1 cellular context compared by ENCODE assay signal in the genomic region with DNA sequence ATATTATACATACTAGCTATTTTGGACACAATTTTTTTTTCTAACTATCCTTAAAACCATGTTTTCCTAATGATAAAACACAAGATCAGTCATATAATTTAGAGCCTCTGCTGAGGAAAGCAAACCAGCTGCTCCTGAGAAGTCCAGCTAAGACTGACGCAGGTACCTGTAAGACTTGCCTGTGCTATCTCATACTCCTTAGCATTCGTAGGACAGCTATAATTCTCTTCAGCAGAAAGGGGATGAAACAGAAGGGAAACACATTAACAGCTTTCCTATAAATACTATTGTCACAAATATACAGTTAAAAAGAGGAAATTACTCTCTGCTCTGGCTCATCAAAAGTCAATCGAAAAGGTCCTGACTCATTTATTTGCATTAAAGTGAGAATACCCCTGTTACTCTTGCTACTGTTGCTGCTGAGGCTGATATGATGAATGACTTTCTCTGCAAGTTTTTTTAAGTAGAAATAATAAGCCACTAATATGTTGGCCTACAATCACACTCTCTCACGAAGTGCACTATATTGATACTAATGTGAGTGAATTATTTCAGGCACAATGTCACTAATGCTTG.
TF ChIP-seq lines count a peak whose summit lies in the region.

No MANE protein-coding gene starts in this region.

TF ChIP-seq in GM23338, 12 proteins besides CTCF, POLR2A, EP300 and RAD21 (continued from another document):
- TF ChIP-seq, protein P1, sequence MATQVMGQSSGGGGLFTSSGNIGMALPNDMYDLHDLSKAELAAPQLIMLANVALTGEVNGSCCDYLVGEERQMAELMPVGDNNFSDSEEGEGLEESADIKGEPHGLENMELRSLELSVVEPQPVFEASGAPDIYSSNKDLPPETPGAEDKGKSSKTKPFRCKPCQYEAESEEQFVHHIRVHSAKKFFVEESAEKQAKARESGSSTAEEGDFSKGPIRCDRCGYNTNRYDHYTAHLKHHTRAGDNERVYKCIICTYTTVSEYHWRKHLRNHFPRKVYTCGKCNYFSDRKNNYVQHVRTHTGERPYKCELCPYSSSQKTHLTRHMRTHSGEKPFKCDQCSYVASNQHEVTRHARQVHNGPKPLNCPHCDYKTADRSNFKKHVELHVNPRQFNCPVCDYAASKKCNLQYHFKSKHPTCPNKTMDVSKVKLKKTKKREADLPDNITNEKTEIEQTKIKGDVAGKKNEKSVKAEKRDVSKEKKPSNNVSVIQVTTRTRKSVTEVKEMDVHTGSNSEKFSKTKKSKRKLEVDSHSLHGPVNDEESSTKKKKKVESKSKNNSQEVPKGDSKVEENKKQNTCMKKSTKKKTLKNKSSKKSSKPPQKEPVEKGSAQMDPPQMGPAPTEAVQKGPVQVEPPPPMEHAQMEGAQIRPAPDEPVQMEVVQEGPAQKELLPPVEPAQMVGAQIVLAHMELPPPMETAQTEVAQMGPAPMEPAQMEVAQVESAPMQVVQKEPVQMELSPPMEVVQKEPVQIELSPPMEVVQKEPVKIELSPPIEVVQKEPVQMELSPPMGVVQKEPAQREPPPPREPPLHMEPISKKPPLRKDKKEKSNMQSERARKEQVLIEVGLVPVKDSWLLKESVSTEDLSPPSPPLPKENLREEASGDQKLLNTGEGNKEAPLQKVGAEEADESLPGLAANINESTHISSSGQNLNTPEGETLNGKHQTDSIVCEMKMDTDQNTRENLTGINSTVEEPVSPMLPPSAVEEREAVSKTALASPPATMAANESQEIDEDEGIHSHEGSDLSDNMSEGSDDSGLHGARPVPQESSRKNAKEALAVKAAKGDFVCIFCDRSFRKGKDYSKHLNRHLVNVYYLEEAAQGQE (IDR thresholded peaks at IDR 0.05; ENCODE audit: unreplicated experiment) = no peak
- TF ChIP-seq EZH2phosphoT487 (IDR thresholded peaks at IDR 0.05; ENCODE audit: unreplicated experiment) (no peak), NANOG (IDR thresholded peaks at IDR 0.05; ENCODE audit: borderline replicate concordance) (no peak), JUNB (IDR thresholded peaks at IDR 0.05; ENCODE audit: unreplicated experiment) (no peak), ZNF331 (CRISPR knock-in tag; IDR thresholded peaks at IDR 0.05; ENCODE audit: low read depth) (no peak), POLR2AphosphoS5 (IDR thresholded peaks at IDR 0.05; ENCODE audit: low read depth) (no peak), STAT1 (IDR thresholded peaks at IDR 0.05; ENCODE audit: unreplicated experiment) (no peak), CREB1 (CRISPR knock-in tag; IDR thresholded peaks at IDR 0.05; ENCODE audit: low read depth) (no peak), EZH2 (IDR thresholded peaks at IDR 0.05; ENCODE audit: low read depth, unreplicated experiment) (no peak)
- TF ChIP-seq, protein P2, sequence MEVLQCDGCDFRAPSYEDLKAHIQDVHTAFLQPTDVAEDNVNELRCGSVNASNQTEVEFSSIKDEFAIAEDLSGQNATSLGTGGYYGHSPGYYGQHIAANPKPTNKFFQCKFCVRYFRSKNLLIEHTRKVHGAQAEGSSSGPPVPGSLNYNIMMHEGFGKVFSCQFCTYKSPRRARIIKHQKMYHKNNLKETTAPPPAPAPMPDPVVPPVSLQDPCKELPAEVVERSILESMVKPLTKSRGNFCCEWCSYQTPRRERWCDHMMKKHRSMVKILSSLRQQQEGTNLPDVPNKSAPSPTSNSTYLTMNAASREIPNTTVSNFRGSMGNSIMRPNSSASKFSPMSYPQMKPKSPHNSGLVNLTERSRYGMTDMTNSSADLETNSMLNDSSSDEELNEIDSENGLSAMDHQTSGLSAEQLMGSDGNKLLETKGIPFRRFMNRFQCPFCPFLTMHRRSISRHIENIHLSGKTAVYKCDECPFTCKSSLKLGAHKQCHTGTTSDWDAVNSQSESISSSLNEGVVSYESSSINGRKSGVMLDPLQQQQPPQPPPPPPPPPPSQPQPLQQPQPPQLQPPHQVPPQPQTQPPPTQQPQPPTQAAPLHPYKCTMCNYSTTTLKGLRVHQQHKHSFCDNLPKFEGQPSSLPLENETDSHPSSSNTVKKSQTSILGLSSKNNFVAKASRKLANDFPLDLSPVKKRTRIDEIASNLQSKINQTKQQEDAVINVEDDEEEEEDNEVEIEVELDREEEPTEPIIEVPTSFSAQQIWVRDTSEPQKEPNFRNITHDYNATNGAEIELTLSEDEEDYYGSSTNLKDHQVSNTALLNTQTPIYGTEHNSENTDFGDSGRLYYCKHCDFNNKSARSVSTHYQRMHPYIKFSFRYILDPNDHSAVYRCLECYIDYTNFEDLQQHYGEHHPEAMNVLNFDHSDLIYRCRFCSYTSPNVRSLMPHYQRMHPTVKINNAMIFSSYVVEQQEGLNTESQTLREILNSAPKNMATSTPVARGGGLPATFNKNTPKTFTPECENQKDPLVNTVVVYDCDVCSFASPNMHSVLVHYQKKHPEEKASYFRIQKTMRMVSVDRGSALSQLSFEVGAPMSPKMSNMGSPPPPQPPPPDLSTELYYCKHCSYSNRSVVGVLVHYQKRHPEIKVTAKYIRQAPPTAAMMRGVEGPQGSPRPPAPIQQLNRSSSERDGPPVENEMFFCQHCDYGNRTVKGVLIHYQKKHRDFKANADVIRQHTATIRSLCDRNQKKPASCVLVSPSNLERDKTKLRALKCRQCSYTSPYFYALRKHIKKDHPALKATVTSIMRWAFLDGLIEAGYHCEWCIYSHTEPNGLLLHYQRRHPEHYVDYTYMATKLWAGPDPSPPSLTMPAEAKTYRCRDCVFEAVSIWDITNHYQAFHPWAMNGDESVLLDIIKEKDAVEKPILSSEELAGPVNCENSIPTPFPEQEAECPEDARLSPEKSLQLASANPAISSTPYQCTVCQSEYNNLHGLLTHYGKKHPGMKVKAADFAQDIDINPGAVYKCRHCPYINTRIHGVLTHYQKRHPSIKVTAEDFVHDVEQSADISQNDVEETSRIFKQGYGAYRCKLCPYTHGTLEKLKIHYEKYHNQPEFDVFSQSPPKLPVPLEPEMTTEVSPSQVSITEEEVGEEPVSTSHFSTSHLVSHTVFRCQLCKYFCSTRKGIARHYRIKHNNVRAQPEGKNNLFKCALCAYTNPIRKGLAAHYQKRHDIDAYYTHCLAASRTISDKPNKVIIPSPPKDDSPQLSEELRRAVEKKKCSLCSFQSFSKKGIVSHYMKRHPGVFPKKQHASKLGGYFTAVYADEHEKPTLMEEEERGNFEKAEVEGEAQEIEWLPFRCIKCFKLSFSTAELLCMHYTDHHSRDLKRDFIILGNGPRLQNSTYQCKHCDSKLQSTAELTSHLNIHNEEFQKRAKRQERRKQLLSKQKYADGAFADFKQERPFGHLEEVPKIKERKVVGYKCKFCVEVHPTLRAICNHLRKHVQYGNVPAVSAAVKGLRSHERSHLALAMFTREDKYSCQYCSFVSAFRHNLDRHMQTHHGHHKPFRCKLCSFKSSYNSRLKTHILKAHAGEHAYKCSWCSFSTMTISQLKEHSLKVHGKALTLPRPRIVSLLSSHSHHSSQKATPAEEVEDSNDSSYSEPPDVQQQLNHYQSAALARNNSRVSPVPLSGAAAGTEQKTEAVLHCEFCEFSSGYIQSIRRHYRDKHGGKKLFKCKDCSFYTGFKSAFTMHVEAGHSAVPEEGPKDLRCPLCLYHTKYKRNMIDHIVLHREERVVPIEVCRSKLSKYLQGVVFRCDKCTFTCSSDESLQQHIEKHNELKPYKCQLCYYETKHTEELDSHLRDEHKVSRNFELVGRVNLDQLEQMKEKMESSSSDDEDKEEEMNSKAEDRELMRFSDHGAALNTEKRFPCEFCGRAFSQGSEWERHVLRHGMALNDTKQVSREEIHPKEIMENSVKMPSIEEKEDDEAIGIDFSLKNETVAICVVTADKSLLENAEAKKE (CRISPR knock-in tag; IDR thresholded peaks at IDR 0.05) = no peak
- TF ChIP-seq, protein P3, sequence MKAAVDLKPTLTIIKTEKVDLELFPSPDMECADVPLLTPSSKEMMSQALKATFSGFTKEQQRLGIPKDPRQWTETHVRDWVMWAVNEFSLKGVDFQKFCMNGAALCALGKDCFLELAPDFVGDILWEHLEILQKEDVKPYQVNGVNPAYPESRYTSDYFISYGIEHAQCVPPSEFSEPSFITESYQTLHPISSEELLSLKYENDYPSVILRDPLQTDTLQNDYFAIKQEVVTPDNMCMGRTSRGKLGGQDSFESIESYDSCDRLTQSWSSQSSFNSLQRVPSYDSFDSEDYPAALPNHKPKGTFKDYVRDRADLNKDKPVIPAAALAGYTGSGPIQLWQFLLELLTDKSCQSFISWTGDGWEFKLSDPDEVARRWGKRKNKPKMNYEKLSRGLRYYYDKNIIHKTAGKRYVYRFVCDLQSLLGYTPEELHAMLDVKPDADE (IDR thresholded peaks at IDR 0.05) = no peak
TF ChIP-seq in GM23338: peak in this region for 0.
